ENCODE assay signal across 8 cellular contexts in genomic region chr7:35035511-35035921, GRCh38. TPM values are rescaled to one million over a fixed set of nuclear protein-coding genes. Genes with fewer than 3 reads are reported as not detected.
DNase-seq lines count a peak whose midpoint lies in the region; ATAC-seq, FAIRE-seq and TF ChIP-seq lines count a peak whose summit lies in the region.

No MANE protein-coding gene starts in this region.

- peaks cover 0 to 10% (median 5%) of the 10 kb centered on the region in 4 experiments; a peak in 4 of 7 replicates for H3K4me1 ChIP-seq in H1 (replicated peaks in 1 of 4; ENCODE audit: control insufficient read depth in 3 of 4, insufficient read depth in 4 of 4, low read length in 3 of 4)

- DNase-seq in COLO668 (lab: John Stamatoyannopoulos, UW; ENCODE audit: unreplicated experiment) (peak; percentile 35), T1000 (lab: John Stamatoyannopoulos, UW) (peak; percentile 17), H1 (ENCODE audit: low read depth in 1 of 2, low spot score in 2 of 2) (no peak), retina (no peak)

- H4K8ac ChIP-seq in H1 (ENCODE audit: extremely low read depth, insufficient read depth, low read length) = no peak overlapping the region

- FAIRE-seq in H1 (lab: Jason Lieb, UNC) = peak; percentile 74

- peak overlapping the region; percentile 79 to 95 for H3K4me2 ChIP-seq in H1 (ENCODE audit: insufficient read depth in 1 of 2, low read depth in 2 of 2, low read length in 2 of 2)

- TF ChIP-seq EP300 in H1 (IDR thresholded peaks at IDR 0.05; ENCODE audit: borderline replicate concordance in 1 of 2, low read depth in 2 of 2, low read length in 2 of 2) = peak in 1 of 2 experiments; percentile 54; a peak in 1 of 3 replicates

- H3K9me3 Mint-ChIP-seq in nephron = no peaks in the 10 kb centered on the region

- no peak overlapping the region for H2BK15ac ChIP-seq in H1 (ENCODE audit: low read length)

- peaks cover 0 to 5% of the 10 kb centered on the region in 2 experiments for H4K20me1 ChIP-seq in H1 (replicated peaks in 1 of 2; ENCODE audit: control insufficient read depth in 1 of 2, insufficient read depth in 2 of 2, low read length in 2 of 2)

- peak overlapping the region; percentile 96 to 100 (median 97) for H3K4me3 Mint-ChIP-seq in nephron

- H2AK5ac ChIP-seq in H1 (ENCODE audit: low read depth, low read length) = no peak overlapping the region

- H3K27me3 Mint-ChIP-seq in nephron (ENCODE audit: low read depth) = no peaks in the 10 kb centered on the region

- H3K56ac ChIP-seq in H1 (replicated peaks; ENCODE audit: insufficient read length, low read depth, low read length) = no peak overlapping the region

- peaks cover 4% of the 10 kb centered on the region; the same call in 1 of the 2 replicates for H3K23me2 ChIP-seq in H1 (ENCODE audit: low read depth, low read length)

- H4K5ac ChIP-seq in H1 (ENCODE audit: insufficient read length, low read depth, low read length) = no peak overlapping the region

- no peak overlapping the region for H2BK12ac ChIP-seq in H1 (ENCODE audit: low read depth, low read length)

- no peak overlapping the region for H2BK120ac ChIP-seq in H1 (replicated peaks; ENCODE audit: low read depth, low read length)

- no peak overlapping the region for H2BK5ac ChIP-seq in H1 (ENCODE audit: low read depth, low read length)

- no peak overlapping the region for H3K4ac ChIP-seq in H1 (replicated peaks; ENCODE audit: insufficient read length, low read depth, low read length)

- 8% methylated on average over 4 of the region's 4 CpGs; no CpG with 5 or more reads in 1 of the 2 experiments for WGBS in H1 (ENCODE audit: extremely low coverage in 1 of 2, insufficient coverage in 1 of 2, insufficient read length in 1 of 2, insufficient replicate concordance in 2 of 2, low coverage in 1 of 2, low lambda C conversion rate in 2 of 2, missing lambda C conversion rate in 1 of 2), 2 experiments

- peak overlapping the region in 2 of 4 experiments; percentile 78 to 90; a peak in 3 of 8 replicates for H3K4me3 ChIP-seq in H1 (ENCODE audit: extremely low read depth in 1 of 4, insufficient read depth in 2 of 4, low read depth in 3 of 4, low read length in 4 of 4)

- H3K4me1 Mint-ChIP-seq in nephron = peaks cover 21% of the 10 kb centered on the region

- H3K23ac ChIP-seq in H1 (ENCODE audit: insufficient read length) = no peak overlapping the region

- no peaks in the 10 kb centered on the region for H3K36me3 ChIP-seq in H1 (ENCODE audit: control insufficient read depth in 2 of 4, insufficient read depth in 4 of 4, low read length in 3 of 4)

- CTCF ChIA-PET in H1 (lab: Charles Lee; ENCODE audit: partially characterized antibody) = interaction anchor here (0.7 to 1.5 kb wide), 4 partner anchors 109 to 395 kb away, joined by 3 to 5 read pairs (median 4); no protein-coding TSS in a partner anchor

- POLR2A ChIA-PET in H1 (lab: Charles Lee; ENCODE audit: partially characterized antibody) = interaction anchor here (0.7 kb wide), 1 partner anchor 523 kb away, joined by 3 read pairs; no protein-coding TSS in a partner anchor

- no peaks in the 10 kb centered on the region for H3K27me3 ChIP-seq in H1 (replicated peaks in 1 of 4; ENCODE audit: control insufficient read depth in 3 of 4, extremely low read depth in 1 of 4, insufficient read depth in 3 of 4, low read length in 3 of 4)

- no peak overlapping the region for H2BK20ac ChIP-seq in H1 (ENCODE audit: low read length)

- peak overlapping the region in 2 of 3 experiments; percentile 0 to 49 for H3K27ac Mint-ChIP-seq in nephron

- no peak for TF ChIP-seq POLR2A in H1 (IDR thresholded peaks at IDR 0.05; ENCODE audit: control extremely low read depth in 1 of 2, low read depth in 2 of 2, low read length in 2 of 2)

- TF ChIP-seq RAD21 in H1 (IDR thresholded peaks at IDR 0.05 in 1 of 2, conservative IDR thresholded peaks at IDR 0.05 in 1 of 2; ENCODE audit: low read depth in 2 of 2, low read length in 2 of 2) = peak; percentile 69 to 72; a peak in 3 of 4 replicates

- H3K18ac ChIP-seq in H1 (ENCODE audit: extremely low read depth, low read length) = no peak overlapping the region

- H3K36me3 Mint-ChIP-seq in nephron (ENCODE audit: low read depth) = no peaks in the 10 kb centered on the region

- TF ChIP-seq CTCF in LNCAP (IDR thresholded peaks at IDR 0.05) (peak; percentile 34; the same call in 1 of the 2 replicates), H1 (IDR thresholded peaks at IDR 0.05; ENCODE audit: control extremely low read depth in 1 of 3, insufficient read depth in 1 of 3, low read depth in 1 of 3, low read length in 3 of 3) (peak in 2 of 3 experiments; percentile 37 to 39; a peak in 3 of 4 replicates), nephron (IDR thresholded peaks at IDR 0.05; ENCODE audit: unreplicated experiment in 3 of 3) (no peak)

- H3K9me3 ChIP-seq in H1 (ENCODE audit: insufficient read depth in 2 of 2, low read depth in 1 of 2, low read length in 1 of 2) = no peaks in the 10 kb centered on the region

- H3K79me1 ChIP-seq in H1 (ENCODE audit: low read depth, low read length) = peaks cover 6% of the 10 kb centered on the region

- ATAC-seq in GM19025 (IDR thresholded peaks at IDR 0.05; ENCODE audit: low read depth, unreplicated experiment) (peak; percentile 15), GM18502 (IDR thresholded peaks at IDR 0.05; ENCODE audit: poor library complexity, unreplicated experiment) (no peak)

- peaks cover 7 to 57% of the 10 kb centered on the region in 2 experiments for H3K79me2 ChIP-seq in H1 (ENCODE audit: control insufficient read depth in 1 of 2, insufficient read depth in 2 of 2, low read length in 2 of 2)

- H3K27ac ChIP-seq in H1 (ENCODE audit: low read depth, low read length) = no peak overlapping the region

- no peak overlapping the region for H3K9ac ChIP-seq in H1 (replicated peaks in 1 of 4; ENCODE audit: extremely low read depth in 1 of 4, low read depth in 3 of 4, low read length in 3 of 4)

- no peak overlapping the region for H4K91ac ChIP-seq in H1 (replicated peaks; ENCODE audit: insufficient read length, low read length)

- H3K14ac ChIP-seq in H1 (ENCODE audit: insufficient read length) = no peak overlapping the region

- H2AFZ ChIP-seq in H1 (ENCODE audit: low read length) = no peak overlapping the region

TF ChIP-seq in H1, 55 proteins besides CTCF, POLR2A, EP300 and RAD21:
- TF ChIP-seq, protein P1, sequence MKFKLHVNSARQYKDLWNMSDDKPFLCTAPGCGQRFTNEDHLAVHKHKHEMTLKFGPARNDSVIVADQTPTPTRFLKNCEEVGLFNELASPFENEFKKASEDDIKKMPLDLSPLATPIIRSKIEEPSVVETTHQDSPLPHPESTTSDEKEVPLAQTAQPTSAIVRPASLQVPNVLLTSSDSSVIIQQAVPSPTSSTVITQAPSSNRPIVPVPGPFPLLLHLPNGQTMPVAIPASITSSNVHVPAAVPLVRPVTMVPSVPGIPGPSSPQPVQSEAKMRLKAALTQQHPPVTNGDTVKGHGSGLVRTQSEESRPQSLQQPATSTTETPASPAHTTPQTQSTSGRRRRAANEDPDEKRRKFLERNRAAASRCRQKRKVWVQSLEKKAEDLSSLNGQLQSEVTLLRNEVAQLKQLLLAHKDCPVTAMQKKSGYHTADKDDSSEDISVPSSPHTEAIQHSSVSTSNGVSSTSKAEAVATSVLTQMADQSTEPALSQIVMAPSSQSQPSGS (IDR thresholded peaks at IDR 0.05; ENCODE audit: low read length) = no peak
- TF ChIP-seq CHD2 (IDR thresholded peaks at IDR 0.05; ENCODE audit: low read length) = no peak
- 0 out of 2 replicates have a peak, but pooled peaks have one; percentile 34 for TF ChIP-seq POLR2AphosphoS5 (IDR thresholded peaks at IDR 0.05; ENCODE audit: low read depth, low read length)
- TF ChIP-seq JUND (IDR thresholded peaks at IDR 0.05; ENCODE audit: low read length) = no peak
- no peak for TF ChIP-seq EGR1 (IDR thresholded peaks at IDR 0.05; ENCODE audit: borderline replicate concordance, low read depth, low read length)
- 0 out of 2 replicates have a peak, but pooled peaks have one; percentile 28 for TF ChIP-seq TAF1 (IDR thresholded peaks at IDR 0.05; ENCODE audit: low read depth, low read length)
- TF ChIP-seq CREB1 (IDR thresholded peaks at IDR 0.05) = no peak
- TF ChIP-seq TEAD4 (IDR thresholded peaks at IDR 0.05; ENCODE audit: low read depth, low read length) = no peak

RNA-seq across cellular contexts. Expression of gene DPY19L1, which starts 1.8 kb away (rescaled TPM):
- total RNA-seq in H1 (2021; fragmentation: NEBNext Ultra II Directional; extraction: Animal tissue kit (Norgen Biotek cat#: 25700)) = 18.3 and 23.3 TPM in 2 replicates
- 7.6 and 14.1 TPM in 2 replicates for polyA plus RNA-seq in H1 (2011; rRNA removed)
- 12.0 TPM for polyA plus RNA-seq in H1 (2011; cell fraction: cytosol; rRNA removed)
- polyA plus RNA-seq in H1 (2011; cell fraction: nucleus; rRNA removed) = 5.0 TPM
- 9.7 to 22.5 TPM (median 11.1 TPM) in 4 replicates for polyA plus RNA-seq in H1 (2012, experiment 1 of 2)
- 2.2 TPM for polyA plus RNA-seq in H1 (2012, experiment 2 of 2)
- 14.1 TPM for polyA plus RNA-seq in H1 (2013, experiment 1 of 2)
- polyA plus RNA-seq in H1 (2013, experiment 2 of 2) = 15.0 TPM
- 12.2 and 25.2 TPM in 2 replicates for polyA minus RNA-seq in H1 (2011; rRNA and poly(A)+ RNA removed)
- 9.2 TPM for polyA minus RNA-seq in H1 (2011; cell fraction: cytosol; rRNA and poly(A)+ RNA removed)
- 13.2 TPM for polyA minus RNA-seq in H1 (2011; cell fraction: nucleus; rRNA and poly(A)+ RNA removed)

Comparison
In these comparisons a context has a peak if more than half of its experiments do, and no peak if none do; other contexts are left out.
1. DNase-seq: peak in COLO668 (single experiment) and T1000 (single experiment); none in H1 (0 of 2) and retina (single experiment).
2. CTCF ChIP-seq: peak in LNCAP (single experiment) and H1 (2 of 3); none in nephron (0 of 3).